Comparison of ENCODE assay signal across 1 cellular context in genomic region chr18:9927392-9928063, GRCh38.
TF ChIP-seq lines count a peak whose summit lies in the region.

No MANE protein-coding gene starts in this region.

TF ChIP-seq in GM12878, 131 proteins besides CTCF, POLR2A, EP300 and RAD21 (continued from another document):
- TF ChIP-seq USF2 (IDR thresholded peaks at IDR 0.05; ENCODE audit: borderline replicate concordance, low read depth, low read length) (no peak), USF1 (IDR thresholded peaks at IDR 0.05; ENCODE audit: borderline replicate concordance, extremely low read length, insufficient read depth, low read depth, low read length) (no peak), LARP7 (IDR thresholded peaks at IDR 0.05) (no peak), BMI1 (IDR thresholded peaks at IDR 0.05; ENCODE audit: borderline replicate concordance) (no peak), TBL1XR1 (IDR thresholded peaks at IDR 0.05; ENCODE audit: low read depth, low read length) (no peak), CUX1 (IDR thresholded peaks at IDR 0.05; ENCODE audit: insufficient replicate concordance, low read depth, low read length) (no peak), ZBTB4 (CRISPR knock-in tag; IDR thresholded peaks at IDR 0.05) (no peak), EZH2 (IDR thresholded peaks at IDR 0.05; ENCODE audit: borderline replicate concordance, control insufficient read depth, low read depth, low read length) (no peak), FOXM1 (IDR thresholded peaks at IDR 0.05; ENCODE audit: low read depth, low read length) (no peak), RFX5 (IDR thresholded peaks at IDR 0.05; ENCODE audit: low read depth, low read length) (no peak), HDAC2 (IDR thresholded peaks at IDR 0.05) (no peak), GABPA (IDR thresholded peaks at IDR 0.05; ENCODE audit: low read depth) (no peak), RUNX3 (IDR thresholded peaks at IDR 0.05; ENCODE audit: low read length) (no peak), TCF7 (IDR thresholded peaks at IDR 0.05; ENCODE audit: borderline replicate concordance) (no peak), ZSCAN29 (IDR thresholded peaks at IDR 0.05) (no peak), NRF1 (conservative IDR thresholded peaks at IDR 0.05; ENCODE audit: low read depth, low read length) (no peak)
